ENCODE assay signal across 11 cellular contexts in the genomic region with DNA sequence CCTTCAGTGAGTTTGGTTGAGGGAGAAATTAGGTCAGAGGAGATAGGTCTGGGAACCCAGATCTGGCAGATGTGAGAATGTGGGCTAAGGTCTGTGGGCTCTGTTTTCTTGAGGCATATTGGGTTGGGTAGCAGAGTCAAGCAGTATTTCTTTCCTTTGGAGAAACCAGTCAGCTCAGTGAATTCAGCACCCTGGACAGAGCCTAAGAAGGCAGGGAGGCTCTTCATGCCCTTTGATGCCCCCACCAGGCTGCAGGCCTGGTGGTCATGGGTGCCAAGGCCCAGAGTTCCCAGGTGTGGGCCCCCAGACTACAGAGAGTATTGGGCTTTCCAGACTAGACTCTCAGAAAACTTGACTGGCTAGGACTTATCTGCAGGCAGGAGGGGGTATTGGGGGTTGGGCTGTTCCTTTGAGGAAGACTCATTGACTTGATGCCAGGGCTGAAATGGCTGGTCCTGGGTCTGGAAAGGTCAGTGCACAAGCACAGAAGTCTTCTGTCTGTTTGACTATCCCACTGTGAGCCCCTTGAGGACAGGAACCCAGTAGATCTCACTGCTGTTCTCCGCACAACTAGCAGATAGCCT. TPM values are rescaled to one million over a fixed set of nuclear protein-coding genes. Genes with fewer than 3 reads are reported as not detected.
DNase-seq lines count a peak whose midpoint lies in the region; ATAC-seq and TF ChIP-seq lines count a peak whose summit lies in the region.
"Had no signal": no experiment of that assay in that cellular context is flagged by ENCODE, and none has a peak within 500 bp of the region (broad histone marks: within the 10 kb centered on the region; RNA-seq: fewer than 3 reads in every experiment).

No MANE protein-coding gene starts in this region.

- no peaks in the 10 kb centered on the region for H4K20me1 ChIP-seq in Karpas-422 (ENCODE audit: insufficient read depth, low read depth, low read length)

- H2AFZ ChIP-seq in Karpas-422 (ENCODE audit: low read length), result no peak overlapping the region

- H3K4me2 ChIP-seq in Karpas-422 (ENCODE audit: low read depth, low read length, poor library complexity, severe bottlenecking), result no peak overlapping the region

- peak; percentile 45 for DNase-seq in EH (ENCODE audit: low read depth)
- peak; percentile 65 for DNase-seq in Karpas-422
- peak; percentile 47 for DNase-seq in adipocyte (ENCODE audit: low read depth)
- DNase-seq in left kidney (ENCODE audit: low read depth, low spot score), result peak; percentile 89
- DNase-seq in GM10266 (ENCODE audit: extremely low spot score), result no peak
- no peak for DNase-seq in NCI-H146 treated with DMSO at 0.1 percent for 48 hours (lab: John Stamatoyannopoulos, UW; ENCODE audit: unreplicated experiment)
- no peak for DNase-seq in DMS153 treated with DMSO at 0.1 percent for 48 hours (lab: John Stamatoyannopoulos, UW; ENCODE audit: unreplicated experiment)
- DNase-seq: COR-L47, transverse colon had no signal

- TF ChIP-seq CTCF in GM10266 (IDR thresholded peaks at IDR 0.05; ENCODE audit: control insufficient read depth, insufficient read depth, low read depth, missing control alignments), result no peak

- no peaks in the 10 kb centered on the region for H3K9me2 ChIP-seq in Karpas-422 (replicated peaks; ENCODE audit: insufficient read depth, low read length)

- H3K9me3 ChIP-seq in Karpas-422 (ENCODE audit: low read length), result no peaks in the 10 kb centered on the region
- H3K9me3 ChIP-seq in adipocyte (ENCODE audit: control insufficient read depth, low read length), result peaks cover 19% of the 10 kb centered on the region
- H3K9me3 ChIP-seq: transverse colon had no signal

- no peaks in the 10 kb centered on the region for H3K79me2 ChIP-seq in Karpas-422 (ENCODE audit: low read length)

- no peak for ATAC-seq in HG03378 (IDR thresholded peaks at IDR 0.05; ENCODE audit: unreplicated experiment)
- ATAC-seq: activated T-helper 17 cell treated with anti-CD3 and anti-CD28 coated beads, Interleukin-2, amount 50 U/mL, for 72 hours had no signal

- no peaks in the 10 kb centered on the region for H3K27me3 ChIP-seq in Karpas-422 (ENCODE audit: low read length)
- peaks cover 62% of the 10 kb centered on the region for H3K27me3 ChIP-seq in adipocyte (replicated peaks; ENCODE audit: control insufficient read depth, insufficient read depth, low read length)

- no peaks in the 10 kb centered on the region for H3K4me1 ChIP-seq in Karpas-422 (ENCODE audit: low read length)
- no peaks in the 10 kb centered on the region for H3K4me1 ChIP-seq in adipocyte (ENCODE audit: control insufficient read depth, insufficient read depth, low read length)
- H3K4me1 ChIP-seq: transverse colon had no signal

- H3K4me3 ChIP-seq in Karpas-422 (ENCODE audit: low read length) (no peak overlapping the region), adipocyte (ENCODE audit: low read length) (no peak overlapping the region)
- H3K4me3 ChIP-seq: transverse colon had no signal

- H3K27ac ChIP-seq in Karpas-422 (ENCODE audit: low read length), result no peak overlapping the region
- H3K27ac ChIP-seq: transverse colon had no signal

- H3K36me3 ChIP-seq in Karpas-422 (ENCODE audit: insufficient read depth, low read length) (no peaks in the 10 kb centered on the region), adipocyte (ENCODE audit: control insufficient read depth, insufficient read depth, low read length, severe bottlenecking) (no peaks in the 10 kb centered on the region)
- H3K36me3 ChIP-seq: transverse colon had no signal

- H3K9ac ChIP-seq in Karpas-422 (ENCODE audit: low read length) (no peak overlapping the region), adipocyte (ENCODE audit: low read length) (no peak overlapping the region)

RNA-seq across cellular contexts. Expression of gene NECTIN1, which starts 45.3 kb away (rescaled TPM):
- total RNA-seq in Karpas-422 (2014; rRNA removed; shearing (Covaris generic); ENCODE audit: low replicate concordance), result 0.04 TPM in 1 of 2 replicates, not detected in the other

Comparison
In these comparisons a context has a peak if more than half of its experiments do, and no peak if none do; other contexts are left out.
1. DNase-seq: peak in EH (single experiment), Karpas-422 (single experiment), adipocyte (single experiment) and left kidney (single experiment); none in GM10266 (single experiment), NCI-H146 treated with DMSO at 0.1 percent for 48 hours (single experiment) and DMS153 treated with DMSO at 0.1 percent for 48 hours (single experiment).